In the genomic region with DNA sequence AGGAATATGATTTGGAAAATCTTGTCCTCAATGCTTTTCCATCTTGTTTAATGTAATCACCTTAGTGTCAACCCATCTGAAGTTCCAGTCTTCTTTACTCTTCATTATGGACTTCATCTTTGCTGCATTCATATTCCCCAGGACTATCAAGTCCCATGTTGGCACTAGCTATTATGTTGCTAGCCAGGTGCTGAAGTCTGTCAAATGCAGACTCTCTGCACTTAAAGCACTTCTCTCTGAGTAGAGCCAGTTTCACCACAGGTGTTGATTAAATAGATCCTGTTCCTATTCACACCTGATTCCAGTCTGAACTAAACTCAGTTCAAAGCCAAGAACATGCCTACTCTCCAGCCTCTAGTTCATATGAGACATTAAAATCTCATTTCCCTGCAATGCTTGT, we compare ENCODE assay signal across 1 cellular context.
A peak's percentile ranks its signal among the peaks of the same experiment; 100 is the strongest.
TF ChIP-seq lines count a peak whose summit lies in the region.

No MANE protein-coding gene starts in this region.

TF ChIP-seq in GM12878, 131 proteins besides CTCF, POLR2A, EP300 and RAD21:
- TF ChIP-seq JUNB (IDR thresholded peaks at IDR 0.05) (no peak), FOXK2 (IDR thresholded peaks at IDR 0.05) (no peak), REST (IDR thresholded peaks at IDR 0.05; ENCODE audit: low read depth, low read length) (peak; percentile 31; the same call in 1 of the 2 replicates)
